In the genomic region with DNA sequence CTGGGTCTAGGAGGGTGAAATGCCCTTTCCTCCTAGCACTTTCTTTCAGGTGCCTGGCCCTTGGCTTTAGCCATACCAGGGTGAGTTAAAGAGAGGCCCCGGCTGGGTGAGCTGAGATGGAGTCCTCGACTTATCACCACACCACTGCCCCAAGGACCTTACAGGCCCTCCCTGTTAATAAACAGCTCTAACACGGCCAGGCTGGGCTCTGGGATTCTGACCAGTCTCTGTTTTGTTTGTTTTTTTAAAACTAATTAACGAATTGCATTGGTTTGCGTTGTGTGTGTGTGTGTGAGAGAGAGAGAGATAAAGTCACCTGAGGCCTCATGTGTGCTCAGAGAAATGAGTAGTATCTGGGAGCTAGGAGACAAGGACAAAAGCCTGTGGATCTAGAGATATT, we compare ENCODE assay signal across 23 cellular contexts. TPM values are rescaled to one million over a fixed set of nuclear protein-coding genes. Genes with fewer than 3 reads are reported as not detected.
DNase-seq lines count a peak whose midpoint lies in the region; ATAC-seq and TF ChIP-seq lines count a peak whose summit lies in the region.
"Had no signal": no experiment of that assay in that cellular context is flagged by ENCODE, and none has a peak within 500 bp of the region (broad histone marks: within the 10 kb centered on the region; RNA-seq: fewer than 3 reads in every experiment).

No MANE protein-coding gene starts in this region.

- H3K9ac ChIP-seq in SK-N-SH (no peak overlapping the region), mammary epithelial cell (ENCODE audit: insufficient read depth, low read length) (no peak overlapping the region), liver (ENCODE audit: low read depth in 1 of 2, low read length in 2 of 2) (no peak overlapping the region)

- dilution Hi-C loops in mammary epithelial cell (cut with HindIII; ENCODE audit: low sequenced_read_pairs): no loop called here

- H4K20me1 ChIP-seq in SK-N-SH (ENCODE audit: insufficient read depth) (no peaks in the 10 kb centered on the region), mammary epithelial cell (ENCODE audit: insufficient read depth, low read length) (no peaks in the 10 kb centered on the region)

- no peak overlapping the region for H3K4me3 ChIP-seq in SK-N-SH (ENCODE audit: low read depth in 2 of 2, low read length in 1 of 2)
- H3K4me3 ChIP-seq in mammary epithelial cell (replicated peaks in 1 of 3; ENCODE audit: insufficient read depth in 1 of 3, low read depth in 2 of 3, low read length in 3 of 3): no peak overlapping the region
- no peak overlapping the region for H3K4me3 ChIP-seq in liver (ENCODE audit: low read depth in 1 of 3, low read length in 3 of 3)
- no peak overlapping the region for H3K4me3 ChIP-seq in stomach
- H3K4me3 ChIP-seq: dorsolateral prefrontal cortex, GM23338, MG63 had no signal

- no peak for ATAC-seq in SK-N-SH treated with all-trans-retinoic acid at 6 μM for 48 hours
- no peak for ATAC-seq in GM19328 (IDR thresholded peaks at IDR 0.05; ENCODE audit: unreplicated experiment)
- ATAC-seq: activated T-helper 17 cell treated with anti-CD3 and anti-CD28 coated beads, Interleukin-2, amount 50 U/mL, for 72 hours; foreskin keratinocyte; GM23338 had no signal

- no peaks in the 10 kb centered on the region for H3K9me2 ChIP-seq in SK-N-SH

- CTCF ChIA-PET in SK-N-SH (lab: Yijun Ruan, JAX) (interaction anchor here (1.0 to 8.6 kb wide), 3 partner anchors 11 to 100 kb away, joined by 3 to 57 read pairs (median 4); a partner anchor contains a TSS), mammary epithelial cell (lab: Charles Lee; ENCODE audit: low non-redundant PET) (no interaction called here)

- H2AFZ ChIP-seq in SK-N-SH (ENCODE audit: low read depth) (peak overlapping the region; percentile 9; the same call in 1 of the 2 replicates), mammary epithelial cell (ENCODE audit: low read depth, low read length) (peak overlapping the region; percentile 54)
- H2AFZ ChIP-seq: GM23338 had no signal

- TF ChIP-seq POLR2A in stomach (IDR thresholded peaks at IDR 0.05): no peak

- H3K79me2 ChIP-seq in SK-N-SH (ENCODE audit: insufficient read depth): no peaks in the 10 kb centered on the region
- no peaks in the 10 kb centered on the region for H3K79me2 ChIP-seq in mammary epithelial cell (ENCODE audit: insufficient read depth, low read length)

- H3K27ac ChIP-seq in SK-N-SH (ENCODE audit: low read depth in 2 of 2, low read length in 1 of 2) (no peak overlapping the region), mammary epithelial cell (ENCODE audit: insufficient read depth, low read depth, low read length) (no peak overlapping the region), liver (ENCODE audit: low read depth in 1 of 2, low read length in 2 of 2) (no peak overlapping the region), stomach (peak overlapping the region; percentile 11 to 91 (median 81))
- H3K27ac ChIP-seq: 22Rv1, brain microvascular endothelial cell, dorsolateral prefrontal cortex, foreskin keratinocyte had no signal

- H3K4me1 ChIP-seq in SK-N-SH (ENCODE audit: control insufficient read depth in 1 of 2, insufficient read depth in 2 of 2, low read depth in 1 of 2, low read length in 1 of 2) (peaks cover 4 to 17% of the 10 kb centered on the region in 2 experiments; a peak in 2 of 4 replicates), mammary epithelial cell (ENCODE audit: insufficient read depth, low read length) (peaks cover 21% of the 10 kb centered on the region), liver (ENCODE audit: control insufficient read depth in 4 of 4, insufficient read depth in 4 of 4, low read length in 3 of 4) (peaks cover 3 to 12% (median 6%) of the 10 kb centered on the region in 4 donors), stomach (peaks cover 35 to 64% (median 48%) of the 10 kb centered on the region in 4 donors)

- H3K4me2 ChIP-seq in SK-N-SH: no peak overlapping the region; the same call in 1 of the 2 replicates
- no peak overlapping the region for H3K4me2 ChIP-seq in mammary epithelial cell (ENCODE audit: insufficient read depth, low read depth, low read length)
- H3K4me2 ChIP-seq: GM23338 had no signal

- no peak for TF ChIP-seq RAD21 in SK-N-SH (IDR thresholded peaks at IDR 0.05; ENCODE audit: low read length)
- peak; percentile 10 to 28 for TF ChIP-seq RAD21 in liver (IDR thresholded peaks at IDR 0.05)

- H3K36me3 ChIP-seq in SK-N-SH (replicated peaks in 1 of 2; ENCODE audit: control insufficient read depth in 1 of 2, insufficient read depth in 2 of 2, low read length in 1 of 2) (no peaks in the 10 kb centered on the region), mammary epithelial cell (ENCODE audit: insufficient read depth, low read length) (no peaks in the 10 kb centered on the region), liver (ENCODE audit: control insufficient read depth in 4 of 4, insufficient read depth in 3 of 4, low read depth in 1 of 4, low read length in 3 of 4) (no peaks in the 10 kb centered on the region), stomach (no peaks in the 10 kb centered on the region)
- H3K36me3 ChIP-seq: brain microvascular endothelial cell, MG63 had no signal

- H3K9me3 ChIP-seq in SK-N-SH: no peaks in the 10 kb centered on the region
- H3K9me3 ChIP-seq in mammary epithelial cell (replicated peaks; ENCODE audit: insufficient read depth, low read length): no peaks in the 10 kb centered on the region
- H3K9me3 ChIP-seq in liver (ENCODE audit: control insufficient read depth in 4 of 4, low read length in 3 of 4): no peaks in the 10 kb centered on the region
- no peaks in the 10 kb centered on the region for H3K9me3 ChIP-seq in stomach

- DNase-seq in SK-N-SH: no peak
- DNase-seq in mammary epithelial cell: no peak
- peak; percentile 57 for DNase-seq in stomach
- no peak for DNase-seq in T-helper 9 cell
- DNase-seq in DMS79 treated with DMSO at 0.1 percent for 48 hours (lab: John Stamatoyannopoulos, UW): no peak
- DNase-seq: brain microvascular endothelial cell; DND-41; dorsolateral prefrontal cortex; kidney; midbrain; NCI-H146; NCI-H526 treated with DMSO at 0.1 percent for 48 hours; stimulated activated CD4-positive, alpha-beta T cell treated with anti-CD3 and anti-CD28 coated beads, Interleukin-15, amount 100 ng/mL, for 24 hours had no signal

- peaks cover 15% of the 10 kb centered on the region for H3F3A ChIP-seq in SK-N-SH (replicated peaks; ENCODE audit: insufficient read depth)

- no TSS peak for BruUV-seq in mammary epithelial cell (replicated peaks; lab: Mats Ljungman, UMichigan)

- no peaks in the 10 kb centered on the region for H3K27me3 ChIP-seq in SK-N-SH (ENCODE audit: insufficient read depth)
- no peaks in the 10 kb centered on the region for H3K27me3 ChIP-seq in mammary epithelial cell (ENCODE audit: insufficient read depth, low read length)
- H3K27me3 ChIP-seq in liver (ENCODE audit: control insufficient read depth in 4 of 4, insufficient read depth in 4 of 4, low read length in 3 of 4): no peaks in the 10 kb centered on the region
- H3K27me3 ChIP-seq in stomach: no peaks in the 10 kb centered on the region
- H3K27me3 ChIP-seq: brain microvascular endothelial cell, foreskin keratinocyte, MG63 had no signal

- WGBS in SK-N-SH (ENCODE audit: low lambda C conversion rate): 79% methylated on average over 5 of the region's 5 CpGs
- 93% methylated on average over 5 of the region's 5 CpGs for WGBS in mammary epithelial cell (ENCODE audit: low coverage, missing lambda C conversion rate)
- WGBS in liver: 51% methylated on average over 5 of the region's 5 CpGs
- WGBS in stomach, 5 donors: 34 to 65% (median 37%) methylated on average over 5 of the region's 5 CpGs

- TF ChIP-seq CTCF in SK-N-SH (IDR thresholded peaks at IDR 0.05): no peak
- no peak for TF ChIP-seq CTCF in mammary epithelial cell (conservative IDR thresholded peaks at IDR 0.05 in 1 of 2, IDR thresholded peaks at IDR 0.05 in 1 of 2; ENCODE audit: extremely low read depth in 1 of 2, insufficient read depth in 1 of 2, low read depth in 1 of 2, low read length in 2 of 2)
- TF ChIP-seq CTCF in liver (IDR thresholded peaks at IDR 0.05; ENCODE audit: low read depth, low read length, missing input control): no peak
- no peak for TF ChIP-seq CTCF in stomach (IDR thresholded peaks at IDR 0.05)

- in situ Hi-C loops in mammary epithelial cell (cut with MboI; ENCODE audit: low sequenced_read_pairs in 2 of 2): no loop called here

- POLR2A ChIA-PET in SK-N-SH (lab: Yijun Ruan, JAX): no interaction called here

- no peak for TF ChIP-seq EP300 in SK-N-SH (IDR thresholded peaks at IDR 0.05; ENCODE audit: borderline replicate concordance in 1 of 2, low read depth in 1 of 2, low read length in 1 of 2)
- no peak for TF ChIP-seq EP300 in stomach (IDR thresholded peaks at IDR 0.05)

- intact Hi-C loops in mammary epithelial cell (cut with micrococcal nuclease): no loop called here
- intact Hi-C loops in stomach (cut with DNase I; ENCODE audit: low total_unique reads): no loop called here

RNA-seq across cellular contexts. Expression of a gene that starts 14.3 kb away (rescaled TPM):
- polyA plus RNA-seq in SK-N-SH (2012; rRNA removed) (not detected in 2 replicates), mammary epithelial cell (not detected), liver (under 1 TPM; 0.19 to 0.22 TPM), stomach (1 to 10 TPM in 2 of 3 donors, under 1 TPM in 1; 0.20 to 2.1 (median 1.5) TPM)
- 0.04 TPM in 1 of 2 replicates, not detected in the other for polyA plus RNA-seq in SK-N-SH (2012; cell fraction: cytosol; rRNA removed)
- polyA plus RNA-seq in SK-N-SH (2012; cell fraction: nucleus; rRNA removed): 0.23 TPM in 1 of 2 replicates, not detected in the other
- total RNA-seq in mammary epithelial cell (not detected), liver (100 to 1,000 TPM in 1 of 2 donors, not detected in 1; 215 TPM), stomach (1 to 10 TPM in 2 of 5 donors, not detected in 3; 1.7 to 5.7 TPM)
- not detected for polyA minus RNA-seq in mammary epithelial cell
- total RNA-seq: epithelial cell of proximal tubule, foreskin keratinocyte, GM23338, kidney, neural crest cell had no signal
- polyA plus RNA-seq: foreskin keratinocyte had no signal

RNA-seq across cellular contexts. Expression of a gene that starts 30.2 kb away (rescaled TPM):
- polyA plus RNA-seq in SK-N-SH (2012; rRNA removed): 4.4 and 4.6 TPM in 2 replicates
- 2.7 and 3.7 TPM in 2 replicates for polyA plus RNA-seq in SK-N-SH (2012; cell fraction: cytosol; rRNA removed)
- 1.6 and 3.0 TPM in 2 replicates for polyA plus RNA-seq in SK-N-SH (2012; cell fraction: nucleus; rRNA removed)
- 10 to 100 TPM in 1 of 2 donors, 1 to 10 TPM in 1; 1.3 to 28.7 TPM for total RNA-seq in mammary epithelial cell
- polyA plus RNA-seq in mammary epithelial cell: 0.20 TPM
- not detected for polyA minus RNA-seq in mammary epithelial cell
- total RNA-seq in liver: 10 to 100 TPM in 1 of 2 donors, 1 to 10 TPM in 1; 4.8 to 33.4 TPM
- polyA plus RNA-seq in liver: 1 to 10 TPM in 1 of 2 donors, under 1 TPM in 1; 0.47 to 2.8 TPM
- 10 to 100 TPM in 3 of 5 donors, 1 to 10 TPM in 1, not detected in 1; 7.1 to 29.8 (median 23.6) TPM for total RNA-seq in stomach
- 1 to 10 TPM; 1.0 to 3.1 (median 1.7) TPM for polyA plus RNA-seq in stomach
- polyA plus RNA-seq: GM23338 had no signal

RNA-seq across cellular contexts. Expression of a gene that starts 34.4 kb away (rescaled TPM):
- polyA plus RNA-seq in SK-N-SH (2012; rRNA removed) (44.3 and 48.7 TPM in 2 replicates), mammary epithelial cell (84.5 TPM), liver (10 to 100 TPM; 16.8 to 23.6 TPM), stomach (10 to 100 TPM in 2 of 3 donors, 1 to 10 TPM in 1; 7.7 to 17.7 (median 15.4) TPM)
- polyA plus RNA-seq in SK-N-SH (2012; cell fraction: cytosol; rRNA removed): 49.0 and 49.4 TPM in 2 replicates
- 58.3 and 107 TPM in 2 replicates for polyA plus RNA-seq in SK-N-SH (2012; cell fraction: nucleus; rRNA removed)
- total RNA-seq in mammary epithelial cell (100 to 1,000 TPM in 1 of 2 donors, 10 to 100 TPM in 1; 80.7 to 128 TPM), liver (100 to 1,000 TPM in 1 of 2 donors, 10 to 100 TPM in 1; 30.6 to 148 TPM), stomach (100 to 1,000 TPM in 1 of 5 donors, 10 to 100 TPM in 3, 1 to 10 TPM in 1; 3.2 to 104 (median 75.9) TPM)
- 155 TPM for polyA minus RNA-seq in mammary epithelial cell

Comparison
In these comparisons a context has a peak if more than half of its experiments do, and no peak if none do; other contexts are left out.
1. H3K27ac ChIP-seq: peak in stomach (5 of 5); none in SK-N-SH (0 of 2), mammary epithelial cell (single experiment) and liver (0 of 2).